14 cellular contexts compared by ENCODE assay signal in the genomic region with DNA sequence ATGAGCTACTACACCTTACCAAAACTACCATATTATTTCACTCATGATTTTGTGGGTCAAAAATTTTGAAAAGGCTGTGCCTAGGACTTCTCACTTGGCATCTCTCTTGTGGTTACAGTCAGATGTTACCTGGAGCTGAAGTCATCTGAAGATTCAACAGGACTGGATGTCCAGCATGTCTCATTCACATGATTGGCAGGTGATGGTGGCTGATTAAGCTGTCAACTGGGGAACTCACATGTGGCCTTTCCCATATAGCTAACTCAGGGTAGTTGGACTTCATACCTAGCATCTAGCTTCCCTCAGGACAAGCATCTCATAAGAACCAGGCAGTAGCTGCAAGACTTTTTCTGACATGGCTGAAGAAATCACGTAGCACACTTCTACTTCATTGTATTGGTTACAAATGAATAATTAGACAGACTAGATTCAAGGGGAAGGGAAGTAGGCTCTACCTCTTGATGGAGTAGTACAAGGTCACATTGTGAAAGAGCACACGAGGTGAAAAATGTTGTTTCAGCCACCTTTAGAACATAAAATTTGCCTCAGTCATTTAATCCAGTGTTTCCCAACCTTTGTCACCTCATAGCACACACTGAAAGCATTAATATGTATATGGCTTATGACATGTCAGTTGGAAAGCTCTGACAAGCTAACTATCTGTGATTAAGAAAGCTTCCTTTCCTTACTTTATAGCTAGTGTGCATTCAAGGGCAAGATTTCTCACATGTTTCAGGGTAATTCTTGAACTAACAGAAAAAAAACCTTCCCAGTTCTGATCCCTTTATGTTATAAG.
"Had no signal": no experiment of that assay in that cellular context is flagged by ENCODE, and none has a peak within 500 bp of the region (broad histone marks: within the 10 kb centered on the region; RNA-seq: fewer than 3 reads in every experiment).

No MANE protein-coding gene starts in this region.

- DNase-seq: Kasumi-1, KG1, MM.1S, NCI-H1092 treated with DMSO at 0.1 percent for 48 hours, NCI-H1436, NCI-H187 treated with DMSO at 0.1 percent for 48 hours, NCI-H2107, NCI-H2227 treated with DMSO at 0.1 percent for 48 hours, NCI-H524 treated with DMSO at 0.1 percent for 48 hours, NCI-H774, PC-9, Peyer's patch, SHP77 treated with DMSO at 0.1 percent for 48 hours had no signal

- H3K27me3 ChIP-seq: Peyer's patch, SJCRH30 had no signal

- H3K36me3 ChIP-seq: Peyer's patch, SJCRH30 had no signal

- H3K4me1 ChIP-seq: Peyer's patch had no signal

- H3K9me3 ChIP-seq: Peyer's patch had no signal

- H2AFZ ChIP-seq: PC-9 had no signal

- H3K27ac ChIP-seq: PC-9, Peyer's patch, SJCRH30 had no signal

- H3K4me2 ChIP-seq: PC-9 had no signal

- H3K4me3 ChIP-seq: PC-9, Peyer's patch, SJCRH30 had no signal
